ENCODE assay signal across 18 cellular contexts in the genomic region with DNA sequence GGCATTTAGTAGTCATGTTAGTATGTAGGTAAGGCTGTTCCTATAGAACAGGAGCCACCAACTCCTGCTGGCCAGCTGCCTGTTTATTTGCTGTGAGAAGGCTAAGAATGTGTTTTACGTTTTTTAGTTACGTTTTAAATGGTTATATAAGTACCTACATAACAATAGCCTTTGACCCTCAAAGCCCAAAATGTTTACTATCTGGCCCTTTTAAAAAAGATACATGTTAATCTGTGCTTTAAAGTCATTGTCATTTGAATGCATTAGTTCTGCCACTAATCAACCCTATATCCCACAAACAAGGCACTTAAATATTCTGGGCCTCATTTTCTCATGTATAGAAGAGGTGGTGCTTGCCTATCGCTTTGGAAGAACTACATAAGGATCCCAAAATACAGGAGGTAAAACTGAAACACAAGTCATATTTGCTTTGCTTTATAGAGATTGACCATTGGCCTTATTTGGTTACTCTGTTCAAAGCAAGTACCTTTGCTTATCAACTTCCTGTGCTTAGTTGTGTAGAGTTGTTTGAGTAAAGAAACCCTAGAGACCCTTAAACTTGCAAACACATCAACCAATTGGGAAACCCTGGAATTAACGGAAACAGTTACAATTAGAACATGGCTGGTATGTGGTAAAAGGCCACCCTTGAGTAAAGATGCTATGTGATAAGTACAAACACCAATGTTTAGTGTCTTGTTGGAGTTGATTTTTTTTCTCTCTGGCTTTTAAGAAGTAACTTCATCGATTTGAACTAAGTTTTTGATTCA. TPM values are rescaled to one million over a fixed set of nuclear protein-coding genes. Genes with fewer than 3 reads are reported as not detected.
"Had no signal": no experiment of that assay in that cellular context is flagged by ENCODE, and none has a peak within 500 bp of the region (broad histone marks: within the 10 kb centered on the region; RNA-seq: fewer than 3 reads in every experiment).

No MANE protein-coding gene starts in this region.

- H3K27ac ChIP-seq: brain microvascular endothelial cell, hepatocyte, psoas muscle, sigmoid colon, VCaP had no signal

- DNase-seq: activated CD4-positive, alpha-beta memory T cell treated with anti-CD3 and anti-CD28 coated beads, Interleukin-2, amount 10 ng/mL, durations not matched to agents 7 days and 5 days; activated CD4-positive, alpha-beta T cell treated with anti-CD3 and anti-CD28 coated beads for 36 hours; activated CD8-positive, alpha-beta memory T cell treated with anti-CD3 and anti-CD28 coated beads, Interleukin-2, amount 50 U/mL, for 48 hours; brain microvascular endothelial cell; dermis blood vessel endothelial cell; endodermal cell; mucosa of descending colon; psoas muscle; sigmoid colon; stimulated activated CD4-positive, alpha-beta T cell treated with anti-CD3 and anti-CD28 coated beads, Interleukin-2, amount 100 ng/mL, for 24 hours; stimulated activated naive CD4-positive, alpha-beta T cell; T-cell had no signal

- H3K4me3 Mint-ChIP-seq: activated CD4-positive, alpha-beta memory T cell treated with anti-CD3 and anti-CD28 coated beads, Interleukin-2, amount 10 ng/mL, durations not matched to agents 7 days and 5 days; activated CD4-positive, alpha-beta T cell treated with anti-CD3 and anti-CD28 coated beads for 36 hours; activated naive CD4-positive, alpha-beta T cell treated with anti-CD3 and anti-CD28 coated beads, Interleukin-2, amount 50 U/mL, for 24 hours; endodermal cell; nephron; T-cell had no signal

- H3K9me3 ChIP-seq: mucosa of descending colon, psoas muscle, sigmoid colon had no signal

- H3K4me3 ChIP-seq: hepatocyte, mucosa of descending colon, psoas muscle, sigmoid colon had no signal

- ATAC-seq: activated CD4-positive, alpha-beta T cell treated with anti-CD3 and anti-CD28 coated beads for 36 hours; mucosa of descending colon; psoas muscle; T-cell had no signal

- H3K4me1 ChIP-seq: psoas muscle, sigmoid colon had no signal

- H2AFZ ChIP-seq: hepatocyte had no signal

- H3K27me3 ChIP-seq: brain microvascular endothelial cell, hepatocyte, sigmoid colon had no signal

- H3K27ac Mint-ChIP-seq: activated CD4-positive, alpha-beta memory T cell treated with anti-CD3 and anti-CD28 coated beads, Interleukin-2, amount 10 ng/mL, durations not matched to agents 7 days and 5 days; activated CD4-positive, alpha-beta T cell treated with anti-CD3 and anti-CD28 coated beads for 36 hours; activated naive CD4-positive, alpha-beta T cell treated with anti-CD3 and anti-CD28 coated beads, Interleukin-2, amount 50 U/mL, for 24 hours; endodermal cell; nephron had no signal

- H3K4me2 ChIP-seq: hepatocyte had no signal

- H3K9me3 Mint-ChIP-seq: activated CD4-positive, alpha-beta memory T cell treated with anti-CD3 and anti-CD28 coated beads, Interleukin-2, amount 10 ng/mL, durations not matched to agents 7 days and 5 days; activated naive CD4-positive, alpha-beta T cell treated with anti-CD3 and anti-CD28 coated beads, Interleukin-2, amount 50 U/mL, for 24 hours; nephron had no signal

- H3K4me1 Mint-ChIP-seq: activated CD4-positive, alpha-beta memory T cell treated with anti-CD3 and anti-CD28 coated beads, Interleukin-2, amount 10 ng/mL, durations not matched to agents 7 days and 5 days; activated CD4-positive, alpha-beta T cell treated with anti-CD3 and anti-CD28 coated beads for 36 hours; nephron had no signal

- H3K27me3 Mint-ChIP-seq: activated CD4-positive, alpha-beta memory T cell treated with anti-CD3 and anti-CD28 coated beads, Interleukin-2, amount 10 ng/mL, durations not matched to agents 7 days and 5 days; activated CD4-positive, alpha-beta T cell treated with anti-CD3 and anti-CD28 coated beads for 36 hours; activated naive CD4-positive, alpha-beta T cell treated with anti-CD3 and anti-CD28 coated beads, Interleukin-2, amount 50 U/mL, for 24 hours; T-cell had no signal

RNA-seq across cellular contexts. Expression of gene MSMB, which starts 47.9 kb away (rescaled TPM):
- total RNA-seq: activated CD4-positive, alpha-beta memory T cell treated with anti-CD3 and anti-CD28 coated beads, Interleukin-2, amount 10 ng/mL, durations not matched to agents 7 days and 5 days; activated CD4-positive, alpha-beta T cell treated with anti-CD3 and anti-CD28 coated beads for 36 hours; cerebellum; dermis blood vessel endothelial cell; mucosa of descending colon; omental fat pad; psoas muscle; sigmoid colon; T-cell had no signal
- polyA plus RNA-seq: psoas muscle, sigmoid colon had no signal
